8 cellular contexts compared by ENCODE assay signal in genomic region chr2:16553222-16553621, GRCh38.
A peak's percentile ranks its signal among the peaks of the same experiment; 100 is the strongest.
DNase-seq lines count a peak whose midpoint lies in the region; ATAC-seq lines count a peak whose summit lies in the region.

No MANE protein-coding gene starts in this region.

- intact Hi-C loops in posterior vena cava (cut with DNase I) = loop anchor here in 1 of 2 donors (10.0 kb wide), 1 partner anchor 52 kb away; no protein-coding TSS in a partner anchor

- DNase-seq in SIG-M5 treated with dmso at 0.1 percent for 504 hours (lab: John Stamatoyannopoulos, UW; ENCODE audit: unreplicated experiment) (peak; percentile 62), SIG-M5 (lab: John Stamatoyannopoulos, UW) (no peak), HT-29 (ENCODE audit: low spot score) (peak; percentile 44), SK-MEL-5 (ENCODE audit: low read depth, low spot score) (peak; percentile 76), glomerular endothelial cell (ENCODE audit: extremely low read depth, low read depth, low spot score) (peak; percentile 18), pulmonary artery endothelial cell (ENCODE audit: low read depth, low spot score) (peak; percentile 5), posterior vena cava (ENCODE audit: low spot score) (no peak)

- ATAC-seq in GM19328 (IDR thresholded peaks at IDR 0.05; ENCODE audit: unreplicated experiment) = no peak

- in situ Hi-C loops in SK-MEL-5 (cut with HindIII; ENCODE audit: low pct_unique_long_range_greater_than_20kb, low sequenced_read_pairs) = no loop called here

Comparison
In these comparisons a context has a peak if more than half of its experiments do, and no peak if none do; other contexts are left out.
1. DNase-seq: peak in SIG-M5 treated with dmso at 0.1 percent for 504 hours (single experiment), HT-29 (single experiment), SK-MEL-5 (single experiment), glomerular endothelial cell (single experiment) and pulmonary artery endothelial cell (single experiment); none in SIG-M5 (single experiment) and posterior vena cava (single experiment).